In genomic region chr19:4089400-4089908, GRCh38 we compare ENCODE assay signal across 8 cellular contexts. TPM values are rescaled to one million over a fixed set of nuclear protein-coding genes. Genes with fewer than 3 reads are reported as not detected.
DNase-seq lines count a peak whose midpoint lies in the region; ATAC-seq and TF ChIP-seq lines count a peak whose summit lies in the region.

No MANE protein-coding gene starts in this region.

- H3K4me1 ChIP-seq in Karpas-422 (ENCODE audit: low read length) (no peaks in the 10 kb centered on the region), PC-3 (ENCODE audit: insufficient read depth, low read length) (peaks cover under 1% of the 10 kb centered on the region; the same call in 1 of the 2 replicates)

- DNase-seq in AML-193 (lab: John Stamatoyannopoulos, UW), result peak; percentile 52 to 53
- DNase-seq in activated T-cell treated with anti-CD3 and anti-CD28 coated beads, Interleukin-2, amount 50 U/mL, for 1 hour, result peak; percentile 55
- peak; percentile 55 for DNase-seq in medulla oblongata (ENCODE audit: extremely low spot score)
- DNase-seq in HK-2 (ENCODE audit: unreplicated experiment), result no peak
- no peak for DNase-seq in ecto neural progenitor cell (ENCODE audit: low spot score)
- no peak for DNase-seq in Karpas-422
- DNase-seq in PC-3, result no peak

- CTCF ChIA-PET in PC-3 (lab: Charles Lee), result interaction anchor here (0.6 to 0.7 kb wide), 2 partner anchors 113 to 334 kb away, joined by 3 to 9 read pairs; no protein-coding TSS in a partner anchor

- no peak overlapping the region for H3K4me2 ChIP-seq in Karpas-422 (ENCODE audit: low read depth, low read length, poor library complexity, severe bottlenecking)
- no peak overlapping the region for H3K4me2 ChIP-seq in PC-3 (ENCODE audit: low read length)

- peak; percentile 70 for ATAC-seq in HG02981 (IDR thresholded peaks at IDR 0.05; ENCODE audit: unreplicated experiment)
- ATAC-seq in PC-3, result no peak

- H4K20me1 ChIP-seq in Karpas-422 (ENCODE audit: insufficient read depth, low read depth, low read length), result no peaks in the 10 kb centered on the region
- no peaks in the 10 kb centered on the region for H4K20me1 ChIP-seq in PC-3 (ENCODE audit: low read length)

- H3K9me2 ChIP-seq in Karpas-422 (replicated peaks; ENCODE audit: insufficient read depth, low read length), result no peaks in the 10 kb centered on the region
- H3K9me2 ChIP-seq in PC-3 (replicated peaks; ENCODE audit: low read length), result no peaks in the 10 kb centered on the region

- H3K36me3 ChIP-seq in Karpas-422 (ENCODE audit: insufficient read depth, low read length) (no peaks in the 10 kb centered on the region), PC-3 (ENCODE audit: low read depth, low read length) (no peaks in the 10 kb centered on the region; the same call in 1 of the 2 replicates)

- no peaks in the 10 kb centered on the region for H3K27me3 ChIP-seq in Karpas-422 (ENCODE audit: low read length)
- H3K27me3 ChIP-seq in PC-3 (ENCODE audit: low read length), result no peaks in the 10 kb centered on the region

- BruUV-seq in PC-3 (replicated peaks; lab: Mats Ljungman, UMichigan), result no TSS peak

- H3K9me3 ChIP-seq in Karpas-422 (ENCODE audit: low read length) (no peaks in the 10 kb centered on the region), PC-3 (ENCODE audit: low read length) (no peaks in the 10 kb centered on the region)

- H3K9ac ChIP-seq in Karpas-422 (ENCODE audit: low read length) (no peak overlapping the region), PC-3 (ENCODE audit: low read length) (no peak overlapping the region)

- H3K79me2 ChIP-seq in Karpas-422 (ENCODE audit: low read length), result no peaks in the 10 kb centered on the region
- no peaks in the 10 kb centered on the region for H3K79me2 ChIP-seq in PC-3 (ENCODE audit: low read length)

- intact Hi-C loops in PC-3 (cut with micrococcal nuclease), result no loop called here

- no peak for TF ChIP-seq CTCF in PC-3 (conservative IDR thresholded peaks at IDR 0.05; ENCODE audit: low read depth, low read length)

- POLR2A ChIA-PET in PC-3 (lab: Charles Lee; ENCODE audit: unreplicated experiment), result interaction anchor here (0.6 kb wide), 1 partner anchor 291 kb away, joined by 12 read pairs; no protein-coding TSS in a partner anchor

- no peak overlapping the region for H3K27ac ChIP-seq in Karpas-422 (ENCODE audit: low read length)
- no peak overlapping the region for H3K27ac ChIP-seq in PC-3 (ENCODE audit: low read length)

- H3F3A ChIP-seq in PC-3 (ENCODE audit: low read length, unreplicated experiment), result no peaks in the 10 kb centered on the region

- H3K4me3 ChIP-seq in Karpas-422 (ENCODE audit: low read length), result no peak overlapping the region
- H3K4me3 ChIP-seq in PC-3 (ENCODE audit: low read length), result no peak overlapping the region

- H2AFZ ChIP-seq in Karpas-422 (ENCODE audit: low read length) (no peak overlapping the region), PC-3 (ENCODE audit: low read length) (no peak overlapping the region)

RNA-seq across cellular contexts. Expression of gene ZBTB7A, which starts 22.8 kb away (rescaled TPM):
- 7.2 and 29.3 TPM in 2 replicates for total RNA-seq in Karpas-422 (2014; rRNA removed; shearing (Covaris generic); ENCODE audit: low replicate concordance)
- 16.7 and 40.2 TPM in 2 replicates for total RNA-seq in PC-3 (2014; rRNA removed)

RNA-seq across cellular contexts. Expression of gene MAP2K2, which starts 34.5 kb away (rescaled TPM):
- total RNA-seq in Karpas-422 (2014; rRNA removed; shearing (Covaris generic); ENCODE audit: low replicate concordance), result 106 and 270 TPM in 2 replicates
- total RNA-seq in PC-3 (2014; rRNA removed), result 229 and 360 TPM in 2 replicates

Comparison
In these comparisons a context has a peak if more than half of its experiments do, and no peak if none do; other contexts are left out.
1. DNase-seq: peak in AML-193 (2 of 2), activated T-cell treated with anti-CD3 and anti-CD28 coated beads, Interleukin-2, amount 50 U/mL, for 1 hour (single experiment) and medulla oblongata (single experiment); none in HK-2 (single experiment), ecto neural progenitor cell (single experiment), Karpas-422 (single experiment) and PC-3 (single experiment).